In genomic region chr2:145757503-145758290, GRCh38 we compare ENCODE assay signal across 12 cellular contexts.
"Had no signal": no experiment of that assay in that cellular context is flagged by ENCODE, and none has a peak within 500 bp of the region (broad histone marks: within the 10 kb centered on the region; RNA-seq: fewer than 3 reads in every experiment).

No MANE protein-coding gene starts in this region.

- H3K4me3 ChIP-seq: prostate gland, right lobe of liver had no signal

- H3K9me3 ChIP-seq: prostate gland, right lobe of liver had no signal

- H3K27ac ChIP-seq: prostate gland, right lobe of liver had no signal

- FAIRE-seq: endometrium had no signal

- H3K4me1 ChIP-seq: prostate gland had no signal

- H3K27me3 ChIP-seq: right lobe of liver had no signal

- DNase-seq: activated CD4-positive, alpha-beta memory T cell treated with anti-CD3 and anti-CD28 coated beads for 36 hours; activated gamma-delta T cell treated with Interleukin-2 at 50 U/mL for 16 hours; activated naive CD8-positive, alpha-beta T cell treated with anti-CD3 and anti-CD28 coated beads, Interleukin-2, amount 10 ng/mL, durations not matched to agents 7 days and 5 days; activated T-cell treated with anti-CD3 and anti-CD28 coated beads, Interleukin-2, amount 50 U/mL, for 48 hours; anterior cingulate cortex; left colon; occipital lobe; right lobe of liver; stimulated activated CD4-positive, alpha-beta T cell treated with anti-CD3 and anti-CD28 coated beads, Interleukin-2, amount 100 ng/mL, for 24 hours; stimulated activated naive CD4-positive, alpha-beta T cell had no signal

- ATAC-seq: left colon had no signal

- H3K36me3 ChIP-seq: prostate gland, right lobe of liver had no signal
